In the genomic region with DNA sequence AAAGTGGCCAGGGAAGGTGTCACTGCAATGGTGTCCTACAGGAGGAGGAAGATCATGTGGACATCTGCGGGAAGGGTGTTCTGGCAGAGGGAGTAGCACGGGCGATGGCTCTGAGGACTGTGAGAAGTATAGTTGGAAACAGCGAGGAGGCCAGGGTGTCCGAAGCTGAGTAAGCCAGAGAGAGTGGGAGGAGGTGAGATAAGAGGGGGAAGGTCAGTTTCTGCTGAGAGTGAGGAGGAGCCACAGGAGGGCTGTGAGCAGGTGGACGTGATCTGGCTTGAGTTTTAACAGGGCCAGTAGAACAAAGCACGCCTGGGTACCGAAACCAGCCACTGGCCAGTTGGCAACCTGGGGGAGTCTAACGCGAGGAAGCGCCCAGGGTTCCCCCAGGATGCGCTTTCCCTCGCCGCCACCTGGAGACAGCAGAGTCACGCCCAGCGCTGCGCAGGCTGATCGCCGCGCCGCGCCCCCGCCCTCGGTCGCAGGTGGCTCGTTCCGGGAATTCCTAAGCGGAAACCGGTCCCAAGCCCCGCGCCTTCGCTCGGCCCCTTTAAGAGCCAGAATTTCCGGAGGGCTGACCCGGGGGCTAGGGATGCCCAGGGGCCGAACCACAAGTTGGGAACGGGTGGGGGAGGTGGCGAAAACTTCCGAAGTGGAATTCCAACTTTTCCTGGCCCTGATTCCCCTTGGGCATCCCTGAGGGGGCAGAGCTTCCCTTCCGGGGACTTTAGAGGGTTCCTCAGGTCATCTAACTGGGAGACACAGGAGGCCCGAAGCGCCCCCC, we compare ENCODE assay signal across 1 cellular context.
TF ChIP-seq lines count a peak whose summit lies in the region.

No MANE protein-coding gene starts in this region.

TF ChIP-seq in GM12878, 131 proteins besides CTCF, POLR2A, EP300 and RAD21 (continued from another document):
- TF ChIP-seq STAT3 (IDR thresholded peaks at IDR 0.05; ENCODE audit: low read depth, low read length) (no peak), ZNF217 (IDR thresholded peaks at IDR 0.05) (no peak), RBBP5 (conservative IDR thresholded peaks at IDR 0.05) (no peak), SREBF2 (IDR thresholded peaks at IDR 0.05; ENCODE audit: low read length) (no peak), TCF12 (IDR thresholded peaks at IDR 0.05; ENCODE audit: low read depth, low read length) (0 out of 2 replicates have a peak, but pooled peaks have one; percentile 10), MEF2A (IDR thresholded peaks at IDR 0.05; ENCODE audit: insufficient read depth, low read depth, low read length) (peak; percentile 44; the same call in 1 of the 2 replicates), HDAC6 (IDR thresholded peaks at IDR 0.05; ENCODE audit: unreplicated experiment) (no peak), IRF4 (IDR thresholded peaks at IDR 0.05; ENCODE audit: low read depth, low read length) (0 out of 2 replicates have a peak, but pooled peaks have one; percentile 51), BRCA1 (IDR thresholded peaks at IDR 0.05; ENCODE audit: low read depth, low read length) (0 out of 2 replicates have a peak, but pooled peaks have one; percentile 25), NR2F1 (conservative IDR thresholded peaks at IDR 0.05) (peak; percentile 69; the same call in 1 of the 2 replicates), WRNIP1 (IDR thresholded peaks at IDR 0.05; ENCODE audit: borderline replicate concordance, low read depth, low read length) (no peak), MYB (IDR thresholded peaks at IDR 0.05; ENCODE audit: borderline replicate concordance, low read depth, low read length) (peak; percentile 14; the same call in 1 of the 2 replicates), CHD2 (IDR thresholded peaks at IDR 0.05; ENCODE audit: borderline replicate concordance, low read depth, low read length) (0 out of 2 replicates have a peak, but pooled peaks have one; percentile 36), TBL1XR1 (IDR thresholded peaks at IDR 0.05; ENCODE audit: low read depth, low read length) (no peak; the same call in 1 of the 2 replicates), CHD1 (IDR thresholded peaks at IDR 0.05; ENCODE audit: low read depth, low read length) (no peak), GATAD2B (conservative IDR thresholded peaks at IDR 0.05; ENCODE audit: low read depth) (peak; percentile 78; the same call in 1 of the 2 replicates), NR2C2 (IDR thresholded peaks at IDR 0.05; ENCODE audit: borderline replicate concordance, control insufficient read depth, insufficient read length, low read depth) (no peak), GABPA (IDR thresholded peaks at IDR 0.05; ENCODE audit: low read depth) (no peak), SMARCA5 (IDR thresholded peaks at IDR 0.05) (no peak; the same call in 1 of the 2 replicates), KAT2A (conservative IDR thresholded peaks at IDR 0.05; ENCODE audit: control insufficient read depth, low read depth, low read length) (no peak), RAD51 (IDR thresholded peaks at IDR 0.05) (no peak), BHLHE40 (IDR thresholded peaks at IDR 0.05; ENCODE audit: borderline replicate concordance in 1 of 2, low read depth in 2 of 2, low read length in 1 of 2) (peak; percentile 63 to 66; a peak in 3 of 4 replicates), FOXK2 (IDR thresholded peaks at IDR 0.05) (no peak), CREB1 (IDR thresholded peaks at IDR 0.05; ENCODE audit: low read depth) (no peak), ZNF622 (IDR thresholded peaks at IDR 0.05) (no peak)
- TF ChIP-seq, protein P1, sequence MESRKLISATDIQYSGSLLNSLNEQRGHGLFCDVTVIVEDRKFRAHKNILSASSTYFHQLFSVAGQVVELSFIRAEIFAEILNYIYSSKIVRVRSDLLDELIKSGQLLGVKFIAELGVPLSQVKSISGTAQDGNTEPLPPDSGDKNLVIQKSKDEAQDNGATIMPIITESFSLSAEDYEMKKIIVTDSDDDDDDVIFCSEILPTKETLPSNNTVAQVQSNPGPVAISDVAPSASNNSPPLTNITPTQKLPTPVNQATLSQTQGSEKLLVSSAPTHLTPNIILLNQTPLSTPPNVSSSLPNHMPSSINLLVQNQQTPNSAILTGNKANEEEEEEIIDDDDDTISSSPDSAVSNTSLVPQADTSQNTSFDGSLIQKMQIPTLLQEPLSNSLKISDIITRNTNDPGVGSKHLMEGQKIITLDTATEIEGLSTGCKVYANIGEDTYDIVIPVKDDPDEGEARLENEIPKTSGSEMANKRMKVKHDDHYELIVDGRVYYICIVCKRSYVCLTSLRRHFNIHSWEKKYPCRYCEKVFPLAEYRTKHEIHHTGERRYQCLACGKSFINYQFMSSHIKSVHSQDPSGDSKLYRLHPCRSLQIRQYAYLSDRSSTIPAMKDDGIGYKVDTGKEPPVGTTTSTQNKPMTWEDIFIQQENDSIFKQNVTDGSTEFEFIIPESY (IDR thresholded peaks at IDR 0.05), result no peak
- TF ChIP-seq, protein P2, sequence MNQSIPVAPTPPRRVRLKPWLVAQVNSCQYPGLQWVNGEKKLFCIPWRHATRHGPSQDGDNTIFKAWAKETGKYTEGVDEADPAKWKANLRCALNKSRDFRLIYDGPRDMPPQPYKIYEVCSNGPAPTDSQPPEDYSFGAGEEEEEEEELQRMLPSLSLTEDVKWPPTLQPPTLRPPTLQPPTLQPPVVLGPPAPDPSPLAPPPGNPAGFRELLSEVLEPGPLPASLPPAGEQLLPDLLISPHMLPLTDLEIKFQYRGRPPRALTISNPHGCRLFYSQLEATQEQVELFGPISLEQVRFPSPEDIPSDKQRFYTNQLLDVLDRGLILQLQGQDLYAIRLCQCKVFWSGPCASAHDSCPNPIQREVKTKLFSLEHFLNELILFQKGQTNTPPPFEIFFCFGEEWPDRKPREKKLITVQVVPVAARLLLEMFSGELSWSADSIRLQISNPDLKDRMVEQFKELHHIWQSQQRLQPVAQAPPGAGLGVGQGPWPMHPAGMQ (IDR thresholded peaks at IDR 0.05; ENCODE audit: borderline replicate concordance), result no peak
- TF ChIP-seq, protein P3, sequence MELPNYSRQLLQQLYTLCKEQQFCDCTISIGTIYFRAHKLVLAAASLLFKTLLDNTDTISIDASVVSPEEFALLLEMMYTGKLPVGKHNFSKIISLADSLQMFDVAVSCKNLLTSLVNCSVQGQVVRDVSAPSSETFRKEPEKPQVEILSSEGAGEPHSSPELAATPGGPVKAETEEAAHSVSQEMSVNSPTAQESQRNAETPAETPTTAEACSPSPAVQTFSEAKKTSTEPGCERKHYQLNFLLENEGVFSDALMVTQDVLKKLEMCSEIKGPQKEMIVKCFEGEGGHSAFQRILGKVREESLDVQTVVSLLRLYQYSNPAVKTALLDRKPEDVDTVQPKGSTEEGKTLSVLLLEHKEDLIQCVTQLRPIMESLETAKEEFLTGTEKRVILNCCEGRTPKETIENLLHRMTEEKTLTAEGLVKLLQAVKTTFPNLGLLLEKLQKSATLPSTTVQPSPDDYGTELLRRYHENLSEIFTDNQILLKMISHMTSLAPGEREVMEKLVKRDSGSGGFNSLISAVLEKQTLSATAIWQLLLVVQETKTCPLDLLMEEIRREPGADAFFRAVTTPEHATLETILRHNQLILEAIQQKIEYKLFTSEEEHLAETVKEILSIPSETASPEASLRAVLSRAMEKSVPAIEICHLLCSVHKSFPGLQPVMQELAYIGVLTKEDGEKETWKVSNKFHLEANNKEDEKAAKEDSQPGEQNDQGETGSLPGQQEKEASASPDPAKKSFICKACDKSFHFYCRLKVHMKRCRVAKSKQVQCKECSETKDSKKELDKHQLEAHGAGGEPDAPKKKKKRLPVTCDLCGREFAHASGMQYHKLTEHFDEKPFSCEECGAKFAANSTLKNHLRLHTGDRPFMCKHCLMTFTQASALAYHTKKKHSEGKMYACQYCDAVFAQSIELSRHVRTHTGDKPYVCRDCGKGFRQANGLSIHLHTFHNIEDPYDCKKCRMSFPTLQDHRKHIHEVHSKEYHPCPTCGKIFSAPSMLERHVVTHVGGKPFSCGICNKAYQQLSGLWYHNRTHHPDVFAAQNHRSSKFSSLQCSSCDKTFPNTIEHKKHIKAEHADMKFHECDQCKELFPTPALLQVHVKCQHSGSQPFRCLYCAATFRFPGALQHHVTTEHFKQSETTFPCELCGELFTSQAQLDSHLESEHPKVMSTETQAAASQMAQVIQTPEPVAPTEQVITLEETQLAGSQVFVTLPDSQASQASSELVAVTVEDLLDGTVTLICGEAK (IDR thresholded peaks at IDR 0.05; ENCODE audit: borderline replicate concordance), result no peak
- TF ChIP-seq, protein P4, sequence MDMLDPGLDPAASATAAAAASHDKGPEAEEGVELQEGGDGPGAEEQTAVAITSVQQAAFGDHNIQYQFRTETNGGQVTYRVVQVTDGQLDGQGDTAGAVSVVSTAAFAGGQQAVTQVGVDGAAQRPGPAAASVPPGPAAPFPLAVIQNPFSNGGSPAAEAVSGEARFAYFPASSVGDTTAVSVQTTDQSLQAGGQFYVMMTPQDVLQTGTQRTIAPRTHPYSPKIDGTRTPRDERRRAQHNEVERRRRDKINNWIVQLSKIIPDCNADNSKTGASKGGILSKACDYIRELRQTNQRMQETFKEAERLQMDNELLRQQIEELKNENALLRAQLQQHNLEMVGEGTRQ (IDR thresholded peaks at IDR 0.05; ENCODE audit: borderline replicate concordance, low read depth, low read length), result no peak
- TF ChIP-seq, protein P5, sequence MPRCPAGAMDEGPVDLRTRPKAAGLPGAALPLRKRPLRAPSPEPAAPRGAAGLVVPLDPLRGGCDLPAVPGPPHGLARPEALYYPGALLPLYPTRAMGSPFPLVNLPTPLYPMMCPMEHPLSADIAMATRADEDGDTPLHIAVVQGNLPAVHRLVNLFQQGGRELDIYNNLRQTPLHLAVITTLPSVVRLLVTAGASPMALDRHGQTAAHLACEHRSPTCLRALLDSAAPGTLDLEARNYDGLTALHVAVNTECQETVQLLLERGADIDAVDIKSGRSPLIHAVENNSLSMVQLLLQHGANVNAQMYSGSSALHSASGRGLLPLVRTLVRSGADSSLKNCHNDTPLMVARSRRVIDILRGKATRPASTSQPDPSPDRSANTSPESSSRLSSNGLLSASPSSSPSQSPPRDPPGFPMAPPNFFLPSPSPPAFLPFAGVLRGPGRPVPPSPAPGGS (IDR thresholded peaks at IDR 0.05; ENCODE audit: borderline replicate concordance, insufficient read depth, low read depth, low read length, poor library complexity, severe bottlenecking), result no peak
- TF ChIP-seq, protein P6, sequence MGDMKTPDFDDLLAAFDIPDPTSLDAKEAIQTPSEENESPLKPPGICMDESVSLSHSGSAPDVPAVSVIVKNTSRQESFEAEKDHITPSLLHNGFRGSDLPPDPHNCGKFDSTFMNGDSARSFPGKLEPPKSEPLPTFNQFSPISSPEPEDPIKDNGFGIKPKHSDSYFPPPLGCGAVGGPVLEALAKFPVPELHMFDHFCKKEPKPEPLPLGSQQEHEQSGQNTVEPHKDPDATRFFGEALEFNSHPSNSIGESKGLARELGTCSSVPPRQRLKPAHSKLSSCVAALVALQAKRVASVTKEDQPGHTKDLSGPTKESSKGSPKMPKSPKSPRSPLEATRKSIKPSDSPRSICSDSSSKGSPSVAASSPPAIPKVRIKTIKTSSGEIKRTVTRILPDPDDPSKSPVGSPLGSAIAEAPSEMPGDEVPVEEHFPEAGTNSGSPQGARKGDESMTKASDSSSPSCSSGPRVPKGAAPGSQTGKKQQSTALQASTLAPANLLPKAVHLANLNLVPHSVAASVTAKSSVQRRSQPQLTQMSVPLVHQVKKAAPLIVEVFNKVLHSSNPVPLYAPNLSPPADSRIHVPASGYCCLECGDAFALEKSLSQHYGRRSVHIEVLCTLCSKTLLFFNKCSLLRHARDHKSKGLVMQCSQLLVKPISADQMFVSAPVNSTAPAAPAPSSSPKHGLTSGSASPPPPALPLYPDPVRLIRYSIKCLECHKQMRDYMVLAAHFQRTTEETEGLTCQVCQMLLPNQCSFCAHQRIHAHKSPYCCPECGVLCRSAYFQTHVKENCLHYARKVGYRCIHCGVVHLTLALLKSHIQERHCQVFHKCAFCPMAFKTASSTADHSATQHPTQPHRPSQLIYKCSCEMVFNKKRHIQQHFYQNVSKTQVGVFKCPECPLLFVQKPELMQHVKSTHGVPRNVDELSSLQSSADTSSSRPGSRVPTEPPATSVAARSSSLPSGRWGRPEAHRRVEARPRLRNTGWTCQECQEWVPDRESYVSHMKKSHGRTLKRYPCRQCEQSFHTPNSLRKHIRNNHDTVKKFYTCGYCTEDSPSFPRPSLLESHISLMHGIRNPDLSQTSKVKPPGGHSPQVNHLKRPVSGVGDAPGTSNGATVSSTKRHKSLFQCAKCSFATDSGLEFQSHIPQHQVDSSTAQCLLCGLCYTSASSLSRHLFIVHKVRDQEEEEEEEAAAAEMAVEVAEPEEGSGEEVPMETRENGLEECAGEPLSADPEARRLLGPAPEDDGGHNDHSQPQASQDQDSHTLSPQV (IDR thresholded peaks at IDR 0.05), result 0 out of 2 replicates have a peak, but pooled peaks have one; percentile 10
- TF ChIP-seq, protein P7, sequence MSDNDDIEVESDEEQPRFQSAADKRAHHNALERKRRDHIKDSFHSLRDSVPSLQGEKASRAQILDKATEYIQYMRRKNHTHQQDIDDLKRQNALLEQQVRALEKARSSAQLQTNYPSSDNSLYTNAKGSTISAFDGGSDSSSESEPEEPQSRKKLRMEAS (IDR thresholded peaks at IDR 0.05; ENCODE audit: low read depth, low read length), result no peak
- TF ChIP-seq, protein P8, sequence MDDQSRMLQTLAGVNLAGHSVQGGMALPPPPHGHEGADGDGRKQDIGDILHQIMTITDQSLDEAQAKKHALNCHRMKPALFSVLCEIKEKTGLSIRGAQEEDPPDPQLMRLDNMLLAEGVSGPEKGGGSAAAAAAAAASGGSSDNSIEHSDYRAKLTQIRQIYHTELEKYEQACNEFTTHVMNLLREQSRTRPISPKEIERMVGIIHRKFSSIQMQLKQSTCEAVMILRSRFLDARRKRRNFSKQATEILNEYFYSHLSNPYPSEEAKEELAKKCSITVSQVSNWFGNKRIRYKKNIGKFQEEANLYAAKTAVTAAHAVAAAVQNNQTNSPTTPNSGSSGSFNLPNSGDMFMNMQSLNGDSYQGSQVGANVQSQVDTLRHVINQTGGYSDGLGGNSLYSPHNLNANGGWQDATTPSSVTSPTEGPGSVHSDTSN (IDR thresholded peaks at IDR 0.05; ENCODE audit: insufficient replicate concordance, low read depth, low read length), result no peak
